1 cellular context compared by ENCODE assay signal in genomic region chrX:134622056-134622812, GRCh38.
TF ChIP-seq lines count a peak whose summit lies in the region.

No MANE protein-coding gene starts in this region.

TF ChIP-seq in K562, 482 proteins besides CTCF, POLR2A, EP300 and RAD21 (continued from another document and continues in another):
- TF ChIP-seq, protein P1, sequence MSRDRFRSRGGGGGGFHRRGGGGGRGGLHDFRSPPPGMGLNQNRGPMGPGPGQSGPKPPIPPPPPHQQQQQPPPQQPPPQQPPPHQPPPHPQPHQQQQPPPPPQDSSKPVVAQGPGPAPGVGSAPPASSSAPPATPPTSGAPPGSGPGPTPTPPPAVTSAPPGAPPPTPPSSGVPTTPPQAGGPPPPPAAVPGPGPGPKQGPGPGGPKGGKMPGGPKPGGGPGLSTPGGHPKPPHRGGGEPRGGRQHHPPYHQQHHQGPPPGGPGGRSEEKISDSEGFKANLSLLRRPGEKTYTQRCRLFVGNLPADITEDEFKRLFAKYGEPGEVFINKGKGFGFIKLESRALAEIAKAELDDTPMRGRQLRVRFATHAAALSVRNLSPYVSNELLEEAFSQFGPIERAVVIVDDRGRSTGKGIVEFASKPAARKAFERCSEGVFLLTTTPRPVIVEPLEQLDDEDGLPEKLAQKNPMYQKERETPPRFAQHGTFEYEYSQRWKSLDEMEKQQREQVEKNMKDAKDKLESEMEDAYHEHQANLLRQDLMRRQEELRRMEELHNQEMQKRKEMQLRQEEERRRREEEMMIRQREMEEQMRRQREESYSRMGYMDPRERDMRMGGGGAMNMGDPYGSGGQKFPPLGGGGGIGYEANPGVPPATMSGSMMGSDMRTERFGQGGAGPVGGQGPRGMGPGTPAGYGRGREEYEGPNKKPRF (IDR thresholded peaks at IDR 0.05; ENCODE audit: low read depth, low read length) = no peak
- TF ChIP-seq SRSF3 (IDR thresholded peaks at IDR 0.05; ENCODE audit: insufficient read depth, low read length) (no peak), ATF3 (IDR thresholded peaks at IDR 0.05) (peak; percentile 82), ATF3 (CRISPR knock-in tag; conservative IDR thresholded peaks at IDR 0.05) (no peak), MAFK (IDR thresholded peaks at IDR 0.05; ENCODE audit: low read length) (peak; percentile 84), ZNF696 (CRISPR knock-in tag; conservative IDR thresholded peaks at IDR 0.05) (no peak), TCFL5 (CRISPR knock-in tag; conservative IDR thresholded peaks at IDR 0.05) (no peak), YY1 (IDR thresholded peaks at IDR 0.05; ENCODE audit: borderline replicate concordance in 1 of 3, control insufficient read depth in 1 of 3, extremely low read depth in 1 of 3, insufficient read depth in 3 of 3, insufficient read length in 1 of 3, insufficient replicate concordance in 2 of 3, low read depth in 1 of 3, low read length in 2 of 3) (no peak), ATF1 (CRISPR knock-in tag; IDR thresholded peaks at IDR 0.05) (no peak), ATF1 (tag; IDR thresholded peaks at IDR 0.05) (0 out of 2 replicates have a peak, but pooled peaks have one; percentile 22), LEF1 (IDR thresholded peaks at IDR 0.05) (no peak), ZBTB2 (IDR thresholded peaks at IDR 0.05) (no peak), ELF4 (CRISPR knock-in tag; IDR thresholded peaks at IDR 0.05) (no peak), POLR2B (IDR thresholded peaks at IDR 0.05; ENCODE audit: low read depth, partially characterized antibody) (no peak), TBP (optimal IDR thresholded peaks at IDR 0.05; ENCODE audit: low read depth, low read length) (no peak), NR2C2 (CRISPR knock-in tag; IDR thresholded peaks at IDR 0.05) (no peak), NR2C2 (tag; IDR thresholded peaks at IDR 0.05) (no peak; the same call in 1 of the 2 replicates), TFAM (CRISPR knock-in tag; conservative IDR thresholded peaks at IDR 0.05) (no peak), COPS2 (conservative IDR thresholded peaks at IDR 0.05) (no peak), NFRKB (IDR thresholded peaks at IDR 0.05; ENCODE audit: low read depth) (no peak), MAFG (tag; conservative IDR thresholded peaks at IDR 0.05) (peak; percentile 89), KLF16 (IDR thresholded peaks at IDR 0.05) (no peak), PHTF2 (CRISPR knock-in tag; IDR thresholded peaks at IDR 0.05) (no peak), FUS (optimal IDR thresholded peaks at IDR 0.05; ENCODE audit: low read depth, low read length) (no peak), ZNF124 (CRISPR knock-in tag; IDR thresholded peaks at IDR 0.05) (no peak), NEUROD1 (IDR thresholded peaks at IDR 0.05; ENCODE audit: borderline replicate concordance, low read depth, low read length, partially characterized antibody) (no peak), KLF6 (CRISPR knock-in tag; IDR thresholded peaks at IDR 0.05; ENCODE audit: borderline replicate concordance) (peak; percentile 45; the same call in 1 of the 2 replicates), JUNB (CRISPR knock-in tag; conservative IDR thresholded peaks at IDR 0.05) (no peak), TAF1 (IDR thresholded peaks at IDR 0.05; ENCODE audit: control insufficient read depth, extremely low read depth, insufficient read depth, low read length, severe bottlenecking) (no peak), CEBPG (CRISPR knock-in tag; IDR thresholded peaks at IDR 0.05) (no peak), CEBPG (tag; conservative IDR thresholded peaks at IDR 0.05 in 1 of 2, IDR thresholded peaks at IDR 0.05 in 1 of 2) (no peak), JUN (IDR thresholded peaks at IDR 0.05; ENCODE audit: borderline replicate concordance, low read depth, low read length) (peak; percentile 67), JUN (CRISPR knock-in tag; IDR thresholded peaks at IDR 0.05; ENCODE audit: borderline replicate concordance) (no peak), ZNF311 (CRISPR knock-in tag; IDR thresholded peaks at IDR 0.05) (no peak), JUND (IDR thresholded peaks at IDR 0.05; ENCODE audit: borderline replicate concordance, low read depth, low read length) (peak; percentile 89), JUND (tag; IDR thresholded peaks at IDR 0.05; ENCODE audit: borderline replicate concordance, low read depth, low read length) (peak; percentile 82; the same call in 2 of the 3 replicates), RB1 (IDR thresholded peaks at IDR 0.05; ENCODE audit: low read depth) (no peak), ZNF134 (CRISPR knock-in tag; conservative IDR thresholded peaks at IDR 0.05) (no peak), DPF2 (IDR thresholded peaks at IDR 0.05) (peak; percentile 76), PCBP2 (IDR thresholded peaks at IDR 0.05; ENCODE audit: low read depth, low read length, poor library complexity, severe bottlenecking) (no peak), KLF13 (tag; IDR thresholded peaks at IDR 0.05; ENCODE audit: borderline replicate concordance, low read depth) (no peak), SMAD4 (CRISPR knock-in tag; conservative IDR thresholded peaks at IDR 0.05) (0 out of 2 replicates have a peak, but pooled peaks have one; percentile 29), ZNF384 (IDR thresholded peaks at IDR 0.05; ENCODE audit: low read depth, low read length) (no peak), NONO (IDR thresholded peaks at IDR 0.05; ENCODE audit: low read depth in 2 of 2, low read length in 1 of 2) (no peak), ETV1 (tag; conservative IDR thresholded peaks at IDR 0.05; ENCODE audit: low read depth) (peak; percentile 44; the same call in 1 of the 2 replicates), ZKSCAN8 (CRISPR knock-in tag; IDR thresholded peaks at IDR 0.05) (no peak), RAD51 (IDR thresholded peaks at IDR 0.05; ENCODE audit: borderline replicate concordance, low read depth) (no peak), MYNN (IDR thresholded peaks at IDR 0.05) (no peak), MYNN (CRISPR knock-in tag; IDR thresholded peaks at IDR 0.05) (no peak), ZFP1 (CRISPR knock-in tag; IDR thresholded peaks at IDR 0.05) (no peak), PCBP1 (IDR thresholded peaks at IDR 0.05; ENCODE audit: low read depth, low read length, poor library complexity, severe bottlenecking) (no peak), CBFA2T3 (IDR thresholded peaks at IDR 0.05) (peak; percentile 26; the same call in 1 of the 2 replicates), ZNF589 (CRISPR knock-in tag; IDR thresholded peaks at IDR 0.05; ENCODE audit: low read depth) (0 out of 2 replicates have a peak, but pooled peaks have one; percentile 48), ZBTB49 (CRISPR knock-in tag; IDR thresholded peaks at IDR 0.05; ENCODE audit: borderline replicate concordance) (no peak), TAF9B (IDR thresholded peaks at IDR 0.05; ENCODE audit: partially characterized antibody) (peak; percentile 46), ZNF444 (CRISPR knock-in tag; IDR thresholded peaks at IDR 0.05) (no peak), BCL6 (CRISPR knock-in tag; IDR thresholded peaks at IDR 0.05) (no peak), MAFF (IDR thresholded peaks at IDR 0.05; ENCODE audit: low read length) (peak; percentile 79)
- TF ChIP-seq, protein P2, sequence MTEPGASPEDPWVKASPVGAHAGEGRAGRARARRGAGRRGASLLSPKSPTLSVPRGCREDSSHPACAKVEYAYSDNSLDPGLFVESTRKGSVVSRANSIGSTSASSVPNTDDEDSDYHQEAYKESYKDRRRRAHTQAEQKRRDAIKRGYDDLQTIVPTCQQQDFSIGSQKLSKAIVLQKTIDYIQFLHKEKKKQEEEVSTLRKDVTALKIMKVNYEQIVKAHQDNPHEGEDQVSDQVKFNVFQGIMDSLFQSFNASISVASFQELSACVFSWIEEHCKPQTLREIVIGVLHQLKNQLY (CRISPR knock-in tag; conservative IDR thresholded peaks at IDR 0.05) = no peak
- TF ChIP-seq, protein P3, sequence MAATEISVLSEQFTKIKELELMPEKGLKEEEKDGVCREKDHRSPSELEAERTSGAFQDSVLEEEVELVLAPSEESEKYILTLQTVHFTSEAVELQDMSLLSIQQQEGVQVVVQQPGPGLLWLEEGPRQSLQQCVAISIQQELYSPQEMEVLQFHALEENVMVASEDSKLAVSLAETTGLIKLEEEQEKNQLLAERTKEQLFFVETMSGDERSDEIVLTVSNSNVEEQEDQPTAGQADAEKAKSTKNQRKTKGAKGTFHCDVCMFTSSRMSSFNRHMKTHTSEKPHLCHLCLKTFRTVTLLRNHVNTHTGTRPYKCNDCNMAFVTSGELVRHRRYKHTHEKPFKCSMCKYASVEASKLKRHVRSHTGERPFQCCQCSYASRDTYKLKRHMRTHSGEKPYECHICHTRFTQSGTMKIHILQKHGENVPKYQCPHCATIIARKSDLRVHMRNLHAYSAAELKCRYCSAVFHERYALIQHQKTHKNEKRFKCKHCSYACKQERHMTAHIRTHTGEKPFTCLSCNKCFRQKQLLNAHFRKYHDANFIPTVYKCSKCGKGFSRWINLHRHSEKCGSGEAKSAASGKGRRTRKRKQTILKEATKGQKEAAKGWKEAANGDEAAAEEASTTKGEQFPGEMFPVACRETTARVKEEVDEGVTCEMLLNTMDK (IDR thresholded peaks at IDR 0.05; ENCODE audit: borderline replicate concordance, insufficient read depth, low read depth, low read length, poor library complexity, severe bottlenecking) = no peak
- TF ChIP-seq, protein P4, sequence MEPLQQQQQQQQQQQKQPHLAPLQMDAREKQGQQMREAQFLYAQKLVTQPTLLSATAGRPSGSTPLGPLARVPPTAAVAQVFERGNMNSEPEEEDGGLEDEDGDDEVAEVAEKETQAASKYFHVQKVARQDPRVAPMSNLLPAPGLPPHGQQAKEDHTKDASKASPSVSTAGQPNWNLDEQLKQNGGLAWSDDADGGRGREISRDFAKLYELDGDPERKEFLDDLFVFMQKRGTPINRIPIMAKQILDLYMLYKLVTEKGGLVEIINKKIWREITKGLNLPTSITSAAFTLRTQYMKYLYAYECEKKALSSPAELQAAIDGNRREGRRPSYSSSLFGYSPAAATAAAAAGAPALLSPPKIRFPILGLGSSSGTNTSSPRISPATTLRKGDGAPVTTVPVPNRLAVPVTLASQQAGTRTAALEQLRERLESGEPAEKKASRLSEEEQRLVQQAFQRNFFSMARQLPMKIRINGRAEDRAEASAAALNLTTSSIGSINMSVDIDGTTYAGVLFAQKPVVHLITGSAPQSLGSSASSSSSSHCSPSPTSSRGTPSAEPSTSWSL (CRISPR knock-in tag; IDR thresholded peaks at IDR 0.05; ENCODE audit: borderline replicate concordance) = no peak
- TF ChIP-seq, protein P5, sequence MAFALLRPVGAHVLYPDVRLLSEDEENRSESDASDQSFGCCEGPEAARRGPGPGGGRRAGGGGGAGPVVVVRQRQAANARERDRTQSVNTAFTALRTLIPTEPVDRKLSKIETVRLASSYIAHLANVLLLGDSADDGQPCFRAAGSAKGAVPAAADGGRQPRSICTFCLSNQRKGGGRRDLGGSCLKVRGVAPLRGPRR (CRISPR knock-in tag; IDR thresholded peaks at IDR 0.05) = no peak
- TF ChIP-seq, protein P6, sequence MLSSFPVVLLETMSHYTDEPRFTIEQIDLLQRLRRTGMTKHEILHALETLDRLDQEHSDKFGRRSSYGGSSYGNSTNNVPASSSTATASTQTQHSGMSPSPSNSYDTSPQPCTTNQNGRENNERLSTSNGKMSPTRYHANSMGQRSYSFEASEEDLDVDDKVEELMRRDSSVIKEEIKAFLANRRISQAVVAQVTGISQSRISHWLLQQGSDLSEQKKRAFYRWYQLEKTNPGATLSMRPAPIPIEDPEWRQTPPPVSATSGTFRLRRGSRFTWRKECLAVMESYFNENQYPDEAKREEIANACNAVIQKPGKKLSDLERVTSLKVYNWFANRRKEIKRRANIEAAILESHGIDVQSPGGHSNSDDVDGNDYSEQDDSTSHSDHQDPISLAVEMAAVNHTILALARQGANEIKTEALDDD (IDR thresholded peaks at IDR 0.05) = peak; percentile 99
- TF ChIP-seq, protein P7, sequence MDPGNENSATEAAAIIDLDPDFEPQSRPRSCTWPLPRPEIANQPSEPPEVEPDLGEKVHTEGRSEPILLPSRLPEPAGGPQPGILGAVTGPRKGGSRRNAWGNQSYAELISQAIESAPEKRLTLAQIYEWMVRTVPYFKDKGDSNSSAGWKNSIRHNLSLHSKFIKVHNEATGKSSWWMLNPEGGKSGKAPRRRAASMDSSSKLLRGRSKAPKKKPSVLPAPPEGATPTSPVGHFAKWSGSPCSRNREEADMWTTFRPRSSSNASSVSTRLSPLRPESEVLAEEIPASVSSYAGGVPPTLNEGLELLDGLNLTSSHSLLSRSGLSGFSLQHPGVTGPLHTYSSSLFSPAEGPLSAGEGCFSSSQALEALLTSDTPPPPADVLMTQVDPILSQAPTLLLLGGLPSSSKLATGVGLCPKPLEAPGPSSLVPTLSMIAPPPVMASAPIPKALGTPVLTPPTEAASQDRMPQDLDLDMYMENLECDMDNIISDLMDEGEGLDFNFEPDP (CRISPR knock-in tag; IDR thresholded peaks at IDR 0.05) = no peak
